Comparison of ENCODE assay signal across 8 cellular contexts in the genomic region with DNA sequence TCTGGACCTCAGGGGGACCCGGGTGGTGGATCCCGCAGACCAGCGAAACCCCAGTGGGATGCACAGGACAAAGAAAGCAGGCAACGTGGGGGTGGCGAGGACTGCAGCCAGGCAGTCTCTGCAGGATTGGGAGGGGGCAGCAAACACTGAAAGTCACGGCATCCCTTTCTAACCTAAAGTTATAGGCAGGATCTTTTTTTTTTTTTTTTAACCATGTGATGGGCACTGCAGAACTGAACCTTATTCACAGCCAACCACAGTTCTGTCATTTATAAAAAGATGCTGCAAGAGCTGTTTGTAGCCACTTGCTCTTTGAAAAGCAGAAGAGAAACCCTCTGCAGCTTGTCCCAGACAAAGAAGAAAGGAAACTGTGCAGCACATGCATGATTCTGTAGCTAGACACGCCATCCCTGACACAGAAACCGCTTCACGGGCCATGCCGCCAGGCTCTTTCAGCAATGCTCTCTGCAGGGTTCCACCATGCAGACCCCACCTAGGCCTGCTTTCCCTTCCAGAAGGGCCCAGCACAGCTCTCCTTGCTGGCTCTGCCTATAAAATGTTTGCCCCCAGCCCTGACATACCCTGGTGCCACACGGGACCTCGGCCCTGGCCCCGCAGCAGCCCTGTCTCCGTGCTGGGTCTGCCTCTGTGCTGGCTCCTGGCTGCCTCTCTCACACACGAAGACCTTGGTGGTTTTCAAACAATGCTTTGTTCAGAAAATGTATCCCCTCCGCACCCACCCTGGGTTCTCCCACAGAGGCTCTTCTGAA.
A peak's percentile ranks its signal among the peaks of the same experiment; 100 is the strongest.
DNase-seq lines count a peak whose midpoint lies in the region; ATAC-seq and TF ChIP-seq lines count a peak whose summit lies in the region.

No MANE protein-coding gene starts in this region.

- H3K27me3 ChIP-seq in HL-60 (ENCODE audit: insufficient read depth, poor library complexity, severe bottlenecking) = no peaks in the 10 kb centered on the region
- no peaks in the 10 kb centered on the region for H3K27me3 ChIP-seq in layer of hippocampus (ENCODE audit: control insufficient read depth, insufficient read depth, low read length)

- H3K27ac ChIP-seq in HL-60 (replicated peaks) (peak overlapping the region; percentile 89), layer of hippocampus (ENCODE audit: low read depth, low read length) (peak overlapping the region; percentile 78)

- H3K4me3 ChIP-seq in HL-60 (replicated peaks; ENCODE audit: insufficient read depth, low read length) = no peak overlapping the region

- no peak for TF ChIP-seq CTCF in HL-60 (IDR thresholded peaks at IDR 0.05; ENCODE audit: insufficient read depth, low read length)

- ATAC-seq in GM18499 (IDR thresholded peaks at IDR 0.05; ENCODE audit: insufficient read depth, unreplicated experiment) = peak; percentile 89
- ATAC-seq in GM21526 (IDR thresholded peaks at IDR 0.05; ENCODE audit: low FRiP score, unreplicated experiment) = peak; percentile 90
- ATAC-seq in SK-N-SH treated with all-trans-retinoic acid at 6 μM for 48 hours = no peak

- peak; percentile 61 to 85 for DNase-seq in HL-60 (ENCODE audit: low read depth in 1 of 2, low spot score in 1 of 2)
- DNase-seq in stimulated activated CD4-positive, alpha-beta T cell treated with anti-CD3 and anti-CD28 coated beads, Interleukin-2, amount 100 ng/mL, for 24 hours = no peak
- no peak for DNase-seq in NCI-H524 treated with DMSO at 0.1 percent for 48 hours (lab: John Stamatoyannopoulos, UW)
- no peak for DNase-seq in GOT3 (lab: John Stamatoyannopoulos, UW)

TF ChIP-seq in SK-N-SH treated with all-trans-retinoic acid at 6 μM for 48 hours, 23 proteins besides CTCF, POLR2A, EP300 and RAD21:
- no peak for TF ChIP-seq ESRRG (CRISPR knock-in tag; IDR thresholded peaks at IDR 0.05)
- TF ChIP-seq SNAI2 (CRISPR knock-in tag; IDR thresholded peaks at IDR 0.05) = no peak
- TF ChIP-seq, protein P1, sequence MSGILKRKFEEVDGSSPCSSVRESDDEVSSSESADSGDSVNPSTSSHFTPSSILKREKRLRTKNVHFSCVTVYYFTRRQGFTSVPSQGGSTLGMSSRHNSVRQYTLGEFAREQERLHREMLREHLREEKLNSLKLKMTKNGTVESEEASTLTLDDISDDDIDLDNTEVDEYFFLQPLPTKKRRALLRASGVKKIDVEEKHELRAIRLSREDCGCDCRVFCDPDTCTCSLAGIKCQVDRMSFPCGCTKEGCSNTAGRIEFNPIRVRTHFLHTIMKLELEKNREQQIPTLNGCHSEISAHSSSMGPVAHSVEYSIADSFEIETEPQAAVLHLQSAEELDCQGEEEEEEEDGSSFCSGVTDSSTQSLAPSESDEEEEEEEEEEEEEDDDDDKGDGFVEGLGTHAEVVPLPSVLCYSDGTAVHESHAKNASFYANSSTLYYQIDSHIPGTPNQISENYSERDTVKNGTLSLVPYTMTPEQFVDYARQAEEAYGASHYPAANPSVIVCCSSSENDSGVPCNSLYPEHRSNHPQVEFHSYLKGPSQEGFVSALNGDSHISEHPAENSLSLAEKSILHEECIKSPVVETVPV (CRISPR knock-in tag; IDR thresholded peaks at IDR 0.05) = no peak
- no peak for TF ChIP-seq ISL1 (CRISPR knock-in tag; IDR thresholded peaks at IDR 0.05)
- TF ChIP-seq CSDC2 (CRISPR knock-in tag; IDR thresholded peaks at IDR 0.05) = no peak
- no peak for TF ChIP-seq ZNF8 (CRISPR knock-in tag; IDR thresholded peaks at IDR 0.05)
- TF ChIP-seq, protein P2, sequence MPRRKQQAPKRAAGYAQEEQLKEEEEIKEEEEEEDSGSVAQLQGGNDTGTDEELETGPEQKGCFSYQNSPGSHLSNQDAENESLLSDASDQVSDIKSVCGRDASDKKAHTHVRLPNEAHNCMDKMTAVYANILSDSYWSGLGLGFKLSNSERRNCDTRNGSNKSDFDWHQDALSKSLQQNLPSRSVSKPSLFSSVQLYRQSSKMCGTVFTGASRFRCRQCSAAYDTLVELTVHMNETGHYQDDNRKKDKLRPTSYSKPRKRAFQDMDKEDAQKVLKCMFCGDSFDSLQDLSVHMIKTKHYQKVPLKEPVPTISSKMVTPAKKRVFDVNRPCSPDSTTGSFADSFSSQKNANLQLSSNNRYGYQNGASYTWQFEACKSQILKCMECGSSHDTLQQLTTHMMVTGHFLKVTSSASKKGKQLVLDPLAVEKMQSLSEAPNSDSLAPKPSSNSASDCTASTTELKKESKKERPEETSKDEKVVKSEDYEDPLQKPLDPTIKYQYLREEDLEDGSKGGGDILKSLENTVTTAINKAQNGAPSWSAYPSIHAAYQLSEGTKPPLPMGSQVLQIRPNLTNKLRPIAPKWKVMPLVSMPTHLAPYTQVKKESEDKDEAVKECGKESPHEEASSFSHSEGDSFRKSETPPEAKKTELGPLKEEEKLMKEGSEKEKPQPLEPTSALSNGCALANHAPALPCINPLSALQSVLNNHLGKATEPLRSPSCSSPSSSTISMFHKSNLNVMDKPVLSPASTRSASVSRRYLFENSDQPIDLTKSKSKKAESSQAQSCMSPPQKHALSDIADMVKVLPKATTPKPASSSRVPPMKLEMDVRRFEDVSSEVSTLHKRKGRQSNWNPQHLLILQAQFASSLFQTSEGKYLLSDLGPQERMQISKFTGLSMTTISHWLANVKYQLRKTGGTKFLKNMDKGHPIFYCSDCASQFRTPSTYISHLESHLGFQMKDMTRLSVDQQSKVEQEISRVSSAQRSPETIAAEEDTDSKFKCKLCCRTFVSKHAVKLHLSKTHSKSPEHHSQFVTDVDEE (CRISPR knock-in tag; IDR thresholded peaks at IDR 0.05) = no peak
- TF ChIP-seq, protein P3, sequence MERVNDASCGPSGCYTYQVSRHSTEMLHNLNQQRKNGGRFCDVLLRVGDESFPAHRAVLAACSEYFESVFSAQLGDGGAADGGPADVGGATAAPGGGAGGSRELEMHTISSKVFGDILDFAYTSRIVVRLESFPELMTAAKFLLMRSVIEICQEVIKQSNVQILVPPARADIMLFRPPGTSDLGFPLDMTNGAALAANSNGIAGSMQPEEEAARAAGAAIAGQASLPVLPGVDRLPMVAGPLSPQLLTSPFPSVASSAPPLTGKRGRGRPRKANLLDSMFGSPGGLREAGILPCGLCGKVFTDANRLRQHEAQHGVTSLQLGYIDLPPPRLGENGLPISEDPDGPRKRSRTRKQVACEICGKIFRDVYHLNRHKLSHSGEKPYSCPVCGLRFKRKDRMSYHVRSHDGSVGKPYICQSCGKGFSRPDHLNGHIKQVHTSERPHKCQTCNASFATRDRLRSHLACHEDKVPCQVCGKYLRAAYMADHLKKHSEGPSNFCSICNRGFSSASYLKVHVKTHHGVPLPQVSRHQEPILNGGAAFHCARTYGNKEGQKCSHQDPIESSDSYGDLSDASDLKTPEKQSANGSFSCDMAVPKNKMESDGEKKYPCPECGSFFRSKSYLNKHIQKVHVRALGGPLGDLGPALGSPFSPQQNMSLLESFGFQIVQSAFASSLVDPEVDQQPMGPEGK (CRISPR knock-in tag; IDR thresholded peaks at IDR 0.05; ENCODE audit: borderline replicate concordance) = no peak
- TF ChIP-seq RARB (CRISPR knock-in tag; IDR thresholded peaks at IDR 0.05) = no peak
- no peak for TF ChIP-seq TCF4 (CRISPR knock-in tag; IDR thresholded peaks at IDR 0.05; ENCODE audit: borderline replicate concordance)
- TF ChIP-seq, protein P4, sequence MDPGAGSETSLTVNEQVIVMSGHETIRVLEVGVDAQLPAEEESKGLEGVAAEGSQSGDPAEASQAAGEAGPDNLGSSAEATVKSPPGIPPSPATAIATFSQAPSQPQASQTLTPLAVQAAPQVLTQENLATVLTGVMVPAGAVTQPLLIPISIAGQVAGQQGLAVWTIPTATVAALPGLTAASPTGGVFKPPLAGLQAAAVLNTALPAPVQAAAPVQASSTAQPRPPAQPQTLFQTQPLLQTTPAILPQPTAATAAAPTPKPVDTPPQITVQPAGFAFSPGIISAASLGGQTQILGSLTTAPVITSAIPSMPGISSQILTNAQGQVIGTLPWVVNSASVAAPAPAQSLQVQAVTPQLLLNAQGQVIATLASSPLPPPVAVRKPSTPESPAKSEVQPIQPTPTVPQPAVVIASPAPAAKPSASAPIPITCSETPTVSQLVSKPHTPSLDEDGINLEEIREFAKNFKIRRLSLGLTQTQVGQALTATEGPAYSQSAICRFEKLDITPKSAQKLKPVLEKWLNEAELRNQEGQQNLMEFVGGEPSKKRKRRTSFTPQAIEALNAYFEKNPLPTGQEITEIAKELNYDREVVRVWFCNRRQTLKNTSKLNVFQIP (CRISPR knock-in tag; IDR thresholded peaks at IDR 0.05; ENCODE audit: borderline replicate concordance, low read depth) = no peak
TF ChIP-seq in SK-N-SH treated with all-trans-retinoic acid at 6 μM for 48 hours: peak in this region for 0.

Comparison
In these comparisons a context has a peak if more than half of its experiments do, and no peak if none do; other contexts are left out.
1. DNase-seq: peak in HL-60 (2 of 2); none in stimulated activated CD4-positive, alpha-beta T cell treated with anti-CD3 and anti-CD28 coated beads, Interleukin-2, amount 100 ng/mL, for 24 hours (0 of 2), NCI-H524 treated with DMSO at 0.1 percent for 48 hours (single experiment) and GOT3 (single experiment).